1 cellular context compared by ENCODE assay signal in genomic region chr13:109485136-109485794, GRCh38.
TF ChIP-seq lines count a peak whose summit lies in the region.

No MANE protein-coding gene starts in this region.

TF ChIP-seq in HepG2, 621 proteins besides CTCF, POLR2A, EP300 and RAD21 (continued from another document):
- TF ChIP-seq GRHL1 (CRISPR knock-in tag; conservative IDR thresholded peaks at IDR 0.05), result no peak
- no peak for TF ChIP-seq PITX1 (CRISPR knock-in tag; IDR thresholded peaks at IDR 0.05)
- TF ChIP-seq ZNF713 (CRISPR knock-in tag; IDR thresholded peaks at IDR 0.05), result no peak
- TF ChIP-seq FOXM1 (CRISPR knock-in tag; IDR thresholded peaks at IDR 0.05), result no peak
- TF ChIP-seq ZNF580 (CRISPR knock-in tag; IDR thresholded peaks at IDR 0.05; ENCODE audit: borderline replicate concordance, low read depth), result no peak
- TF ChIP-seq ZNF432 (CRISPR knock-in tag; IDR thresholded peaks at IDR 0.05; ENCODE audit: borderline replicate concordance), result no peak
- TF ChIP-seq ZNF687 (CRISPR knock-in tag; IDR thresholded peaks at IDR 0.05), result no peak
- TF ChIP-seq IKZF1 (IDR thresholded peaks at IDR 0.05), result no peak
- TF ChIP-seq CHD4 (IDR thresholded peaks at IDR 0.05; ENCODE audit: borderline replicate concordance, low read length), result no peak
